Comparison of ENCODE assay signal across 23 cellular contexts in the genomic region with DNA sequence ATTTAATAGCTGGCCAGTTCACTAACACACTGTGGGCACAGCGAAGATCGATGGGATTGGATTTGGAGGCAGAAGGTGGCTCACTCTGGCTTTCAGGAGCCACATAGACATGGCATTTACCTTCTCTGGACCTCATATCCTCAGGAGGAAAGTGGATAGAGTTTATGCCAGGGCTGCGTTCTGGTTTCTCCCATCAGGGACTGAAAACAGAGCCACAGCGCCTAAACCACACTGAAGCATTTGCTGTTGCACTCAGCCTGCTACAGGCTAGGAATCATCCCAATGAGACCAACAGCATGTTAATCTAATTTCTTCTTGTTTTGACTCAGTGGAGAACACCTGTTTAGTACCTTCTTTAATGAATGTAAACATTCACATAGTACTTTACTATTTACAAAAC. TPM values are rescaled to one million over a fixed set of nuclear protein-coding genes. Genes with fewer than 3 reads are reported as not detected.
DNase-seq lines count a peak whose midpoint lies in the region; ATAC-seq and TF ChIP-seq lines count a peak whose summit lies in the region.
"Had no signal": no experiment of that assay in that cellular context is flagged by ENCODE, and none has a peak within 500 bp of the region (broad histone marks: within the 10 kb centered on the region; RNA-seq: fewer than 3 reads in every experiment).

No MANE protein-coding gene starts in this region.

- H3K9me3 ChIP-seq in BE2C (no peaks in the 10 kb centered on the region), right atrium auricular region (no peaks in the 10 kb centered on the region), colonic mucosa (no peaks in the 10 kb centered on the region)
- H3K9me3 ChIP-seq in CD4-positive, CD25-positive, alpha-beta regulatory T cell (ENCODE audit: control insufficient read depth in 2 of 2, low read length in 2 of 2), result no peaks in the 10 kb centered on the region
- H3K9me3 ChIP-seq: ascending aorta, esophagus squamous epithelium, gastroesophageal sphincter, prostate gland, thyroid gland had no signal

- peak overlapping the region; percentile 5 to 68 (median 24) for H3K4me3 Mint-ChIP-seq in CD4-positive, CD25-positive, alpha-beta regulatory T cell
- H3K4me3 Mint-ChIP-seq in activated CD4-positive, alpha-beta memory T cell treated with anti-CD3 and anti-CD28 coated beads for 36 hours, result peak overlapping the region; percentile 35
- H3K4me3 Mint-ChIP-seq: WTC11 had no signal

- no peak overlapping the region for H3K27ac ChIP-seq in CD4-positive, CD25-positive, alpha-beta regulatory T cell (ENCODE audit: insufficient read depth, low read length, poor library complexity, severe bottlenecking)
- peak overlapping the region; percentile 44 to 47 for H3K27ac ChIP-seq in right atrium auricular region
- no peak overlapping the region for H3K27ac ChIP-seq in colonic mucosa
- H3K27ac ChIP-seq: ascending aorta, esophagus squamous epithelium, gastroesophageal sphincter, prostate gland, thyroid gland had no signal

- H3K4me3 ChIP-seq in BE2C (ENCODE audit: low read depth, low read length) (peak overlapping the region; percentile 48), right atrium auricular region (peak overlapping the region in 1 of 2 donors; percentile 28), colonic mucosa (no peak overlapping the region)
- H3K4me3 ChIP-seq in CD4-positive, CD25-positive, alpha-beta regulatory T cell (ENCODE audit: low read depth, low read length), result peak overlapping the region; percentile 88
- H3K4me3 ChIP-seq: ascending aorta, esophagus squamous epithelium, gastroesophageal sphincter, K562, prostate gland, thyroid gland had no signal

- H3K36me3 Mint-ChIP-seq in CD4-positive, CD25-positive, alpha-beta regulatory T cell, result no peaks in the 10 kb centered on the region
- no peaks in the 10 kb centered on the region for H3K36me3 Mint-ChIP-seq in activated CD4-positive, alpha-beta memory T cell treated with anti-CD3 and anti-CD28 coated beads for 36 hours
- H3K36me3 Mint-ChIP-seq: WTC11 had no signal

- TF ChIP-seq CTCF in BE2C (IDR thresholded peaks at IDR 0.05; ENCODE audit: low read depth, low read length), result no peak
- TF ChIP-seq CTCF in right atrium auricular region (IDR thresholded peaks at IDR 0.05), result no peak
- TF ChIP-seq CTCF in colonic mucosa (IDR thresholded peaks at IDR 0.05), result no peak

- POLR2A ChIA-PET in activated CD4-positive, alpha-beta memory T cell treated with anti-CD3 and anti-CD28 coated beads for 36 hours (lab: Charles Lee), result no interaction called here

- peaks cover 19 to 55% (median 41%) of the 10 kb centered on the region in 4 donors for H3K4me1 Mint-ChIP-seq in CD4-positive, CD25-positive, alpha-beta regulatory T cell
- H3K4me1 Mint-ChIP-seq in activated CD4-positive, alpha-beta memory T cell treated with anti-CD3 and anti-CD28 coated beads for 36 hours (ENCODE audit: low read depth), result peaks cover 45% of the 10 kb centered on the region

- H3K4me1 ChIP-seq in BE2C, result peaks cover 34% of the 10 kb centered on the region
- peaks cover 27% of the 10 kb centered on the region for H3K4me1 ChIP-seq in CD4-positive, CD25-positive, alpha-beta regulatory T cell (ENCODE audit: control insufficient read depth, insufficient read depth, low read length, poor library complexity, severe bottlenecking)
- H3K4me1 ChIP-seq in right atrium auricular region, result peaks cover 0 to 16% of the 10 kb centered on the region in 2 donors
- no peaks in the 10 kb centered on the region for H3K4me1 ChIP-seq in colonic mucosa
- H3K4me1 ChIP-seq: ascending aorta, prostate gland had no signal

- peak overlapping the region; percentile 82 to 97 (median 86) for H3K27ac Mint-ChIP-seq in CD4-positive, CD25-positive, alpha-beta regulatory T cell
- no peak overlapping the region for H3K27ac Mint-ChIP-seq in activated CD4-positive, alpha-beta memory T cell treated with anti-CD3 and anti-CD28 coated beads for 36 hours
- H3K27ac Mint-ChIP-seq: WTC11 had no signal

- H3K27me3 Mint-ChIP-seq in CD4-positive, CD25-positive, alpha-beta regulatory T cell, result no peaks in the 10 kb centered on the region
- H3K27me3 Mint-ChIP-seq in activated CD4-positive, alpha-beta memory T cell treated with anti-CD3 and anti-CD28 coated beads for 36 hours, result no peaks in the 10 kb centered on the region
- H3K27me3 Mint-ChIP-seq: effector memory CD8-positive, alpha-beta T cell had no signal

- peaks cover 0 to 1% (median 0%) of the 10 kb centered on the region in 7 donors for H3K9me3 Mint-ChIP-seq in CD4-positive, CD25-positive, alpha-beta regulatory T cell
- no peaks in the 10 kb centered on the region for H3K9me3 Mint-ChIP-seq in activated CD4-positive, alpha-beta memory T cell treated with anti-CD3 and anti-CD28 coated beads for 36 hours
- H3K9me3 Mint-ChIP-seq: effector memory CD8-positive, alpha-beta T cell; WTC11 had no signal

- no peak for ATAC-seq in CD4-positive, CD25-positive, alpha-beta regulatory T cell (ENCODE audit: low read depth in 2 of 2)
- no peak for ATAC-seq in HG03342 (IDR thresholded peaks at IDR 0.05; ENCODE audit: unreplicated experiment)
- ATAC-seq: effector memory CD8-positive, alpha-beta T cell; gastroesophageal sphincter; K562; Panc1; WTC11 had no signal

- H3K36me3 ChIP-seq in BE2C (no peaks in the 10 kb centered on the region), right atrium auricular region (no peaks in the 10 kb centered on the region), colonic mucosa (no peaks in the 10 kb centered on the region)
- no peaks in the 10 kb centered on the region for H3K36me3 ChIP-seq in CD4-positive, CD25-positive, alpha-beta regulatory T cell (ENCODE audit: control insufficient read depth, insufficient read depth, low read length)
- H3K36me3 ChIP-seq: ascending aorta, esophagus squamous epithelium, gastroesophageal sphincter, prostate gland, thyroid gland had no signal

- no peak overlapping the region for H3K9ac ChIP-seq in colonic mucosa (ENCODE audit: low read depth in 2 of 2, low read length in 2 of 2)

- intact Hi-C loops in activated CD4-positive, alpha-beta memory T cell treated with anti-CD3 and anti-CD28 coated beads for 36 hours (cut with micrococcal nuclease), result loop anchor here (10.0 kb wide), 2 partner anchors 420 to 500 kb away; partner anchors contain the start of gene ITM2B
- intact Hi-C loops in colonic mucosa (cut with DNase I), result no loop called here

- CTCF ChIA-PET in activated CD4-positive, alpha-beta memory T cell treated with anti-CD3 and anti-CD28 coated beads for 36 hours (lab: Charles Lee), result interaction anchor here (1.3 to 1.6 kb wide), 2 partner anchors 76 to 114 kb away, joined by 3 to 6 read pairs; no protein-coding TSS in a partner anchor

- H3K27me3 ChIP-seq in BE2C (no peaks in the 10 kb centered on the region), right atrium auricular region (no peaks in the 10 kb centered on the region), colonic mucosa (no peaks in the 10 kb centered on the region)
- no peaks in the 10 kb centered on the region for H3K27me3 ChIP-seq in CD4-positive, CD25-positive, alpha-beta regulatory T cell (ENCODE audit: control insufficient read depth, insufficient read depth, low read length)
- H3K27me3 ChIP-seq: ascending aorta, esophagus squamous epithelium, gastroesophageal sphincter, thyroid gland had no signal

- DNase-seq in BE2C, result peak; percentile 51
- DNase-seq in CD4-positive, CD25-positive, alpha-beta regulatory T cell, result no peak
- DNase-seq in activated CD4-positive, alpha-beta memory T cell treated with anti-CD3 and anti-CD28 coated beads for 36 hours, result no peak
- DNase-seq in right atrium auricular region (ENCODE audit: low spot score), result no peak
- no peak for DNase-seq in iPS-NIHi11 (ENCODE audit: low spot score)
- DNase-seq in colonic mucosa, result no peak
- DNase-seq: activated gamma-delta T cell treated with Interleukin-2 at 50 U/mL for 16 hours; COR-L47; effector memory CD8-positive, alpha-beta T cell; esophagus squamous epithelium; H7; MM.1S; NCI-H1694 treated with DMSO at 0.1 percent for 48 hours; stimulated activated CD4-positive, alpha-beta T cell treated with anti-CD3 and anti-CD28 coated beads, Interleukin-2, amount 100 ng/mL, for 24 hours; stimulated activated naive CD4-positive, alpha-beta T cell; thyroid gland had no signal

RNA-seq across cellular contexts. Expression of gene CYSLTR2, which starts 1.6 kb away (rescaled TPM):
- 2.2 TPM for polyA plus RNA-seq in BE2C (2012; ENCODE audit: insufficient read depth, insufficient read length, low read depth)
- 4.5 TPM for total RNA-seq in CD4-positive, CD25-positive, alpha-beta regulatory T cell
- polyA plus RNA-seq in CD4-positive, CD25-positive, alpha-beta regulatory T cell, result under 1 TPM; 0.20 to 0.70 (median 0.52) TPM
- total RNA-seq in activated CD4-positive, alpha-beta memory T cell treated with anti-CD3 and anti-CD28 coated beads for 36 hours, result 1 to 10 TPM; 2.1 to 2.4 TPM
- total RNA-seq in right atrium auricular region (1 to 10 TPM; 4.1 to 6.3 TPM), colonic mucosa (under 1 TPM; 0.10 to 0.80 TPM)
- total RNA-seq: H7, K562, WTC11 had no signal
- polyA plus RNA-seq: K562 had no signal

Comparison
In these comparisons a context has a peak if more than half of its experiments do, and no peak if none do; other contexts are left out.
1. H3K27ac ChIP-seq: peak in right atrium auricular region (2 of 2); none in CD4-positive, CD25-positive, alpha-beta regulatory T cell (single experiment) and colonic mucosa (single experiment).